In genomic region chr3:94862703-94863102, GRCh38 we compare ENCODE assay signal across 8 cellular contexts.
DNase-seq lines count a peak whose midpoint lies in the region; ATAC-seq and TF ChIP-seq lines count a peak whose summit lies in the region.

No MANE protein-coding gene starts in this region.

- no peaks in the 10 kb centered on the region for H3K36me3 Mint-ChIP-seq in stimulated activated effector memory CD8-positive, alpha-beta T cell treated with anti-CD3 and anti-CD28 coated beads, Interleukin-12 subunit alpha, Interleukin-12 subunit beta, amount 100 ng/mL, for 72 hours

- no peak overlapping the region for H3K27ac Mint-ChIP-seq in stimulated activated effector memory CD8-positive, alpha-beta T cell treated with anti-CD3 and anti-CD28 coated beads, Interleukin-12 subunit alpha, Interleukin-12 subunit beta, amount 100 ng/mL, for 72 hours

- H3K9me3 Mint-ChIP-seq in stimulated activated effector memory CD8-positive, alpha-beta T cell treated with anti-CD3 and anti-CD28 coated beads, Interleukin-12 subunit alpha, Interleukin-12 subunit beta, amount 100 ng/mL, for 72 hours = peaks cover 15% of the 10 kb centered on the region

- peak; percentile 74 for TF ChIP-seq CTCF in retinal pigment epithelial cell (conservative IDR thresholded peaks at IDR 0.05; ENCODE audit: low read depth, low read length)

- DNase-seq in AG08396 (ENCODE audit: low spot score) = peak; percentile 3
- DNase-seq in MV-4-11 (lab: John Stamatoyannopoulos, UW) = peak; percentile 8
- peak; percentile 7 for DNase-seq in cerebellar cortex (ENCODE audit: low spot score)
- DNase-seq in retinal pigment epithelial cell (ENCODE audit: low read depth) = no peak
- no peak for DNase-seq in NCI-H187 treated with DMSO at 0.1 percent for 48 hours (lab: John Stamatoyannopoulos, UW)
- no peak for DNase-seq in stimulated activated effector memory CD8-positive, alpha-beta T cell treated with anti-CD3 and anti-CD28 coated beads, Interleukin-12 subunit alpha, Interleukin-12 subunit beta, amount 100 ng/mL, for 72 hours (ENCODE audit: low spot score in 2 of 2)

- H3K4me1 Mint-ChIP-seq in stimulated activated effector memory CD8-positive, alpha-beta T cell treated with anti-CD3 and anti-CD28 coated beads, Interleukin-12 subunit alpha, Interleukin-12 subunit beta, amount 100 ng/mL, for 72 hours = no peaks in the 10 kb centered on the region

- peak; percentile 67 for ATAC-seq in GM19351 (IDR thresholded peaks at IDR 0.05; ENCODE audit: unreplicated experiment)
- no peak for ATAC-seq in stimulated activated effector memory CD8-positive, alpha-beta T cell treated with anti-CD3 and anti-CD28 coated beads, Interleukin-12 subunit alpha, Interleukin-12 subunit beta, amount 100 ng/mL, for 72 hours
- ATAC-seq in HG03378 (IDR thresholded peaks at IDR 0.05; ENCODE audit: unreplicated experiment) = no peak

- no peak overlapping the region for H3K4me3 Mint-ChIP-seq in stimulated activated effector memory CD8-positive, alpha-beta T cell treated with anti-CD3 and anti-CD28 coated beads, Interleukin-12 subunit alpha, Interleukin-12 subunit beta, amount 100 ng/mL, for 72 hours

- H3K4me3 ChIP-seq in retinal pigment epithelial cell (ENCODE audit: low read length) = no peak overlapping the region

Comparison
In these comparisons a context has a peak if more than half of its experiments do, and no peak if none do; other contexts are left out.
1. DNase-seq: peak in AG08396 (single experiment), MV-4-11 (single experiment) and cerebellar cortex (single experiment); none in retinal pigment epithelial cell (single experiment), NCI-H187 treated with DMSO at 0.1 percent for 48 hours (single experiment) and stimulated activated effector memory CD8-positive, alpha-beta T cell treated with anti-CD3 and anti-CD28 coated beads, Interleukin-12 subunit alpha, Interleukin-12 subunit beta, amount 100 ng/mL, for 72 hours (0 of 2).